ENCODE assay signal across 8 cellular contexts in genomic region chr4:159764343-159764952, GRCh38.
DNase-seq lines count a peak whose midpoint lies in the region; ATAC-seq, FAIRE-seq and TF ChIP-seq lines count a peak whose summit lies in the region.

No MANE protein-coding gene starts in this region.

- H3K79me2 ChIP-seq in fibroblast of lung (ENCODE audit: control insufficient read depth, insufficient read depth, low read length): no peaks in the 10 kb centered on the region

- no peak overlapping the region for H3K9ac ChIP-seq in fibroblast of lung (ENCODE audit: insufficient read depth, low read length)

- no peaks in the 10 kb centered on the region for H3K9me3 ChIP-seq in fibroblast of lung (ENCODE audit: control insufficient read depth, insufficient read depth, low read depth, low read length)
- no peaks in the 10 kb centered on the region for H3K9me3 ChIP-seq in psoas muscle

- H3K4me3 ChIP-seq in fibroblast of lung (replicated peaks in 1 of 4; ENCODE audit: control extremely low read depth in 1 of 4, insufficient read depth in 1 of 4, low read depth in 3 of 4, low read length in 4 of 4) (no peak overlapping the region), psoas muscle (no peak overlapping the region)

- intact Hi-C loops in psoas muscle (cut with DNase I): no loop called here

- no peak overlapping the region for H3K27ac ChIP-seq in fibroblast of lung (ENCODE audit: insufficient read depth, low read length)
- no peak overlapping the region for H3K27ac ChIP-seq in psoas muscle

- TF ChIP-seq CTCF in fibroblast of lung (conservative IDR thresholded peaks at IDR 0.05 in 1 of 2, IDR thresholded peaks at IDR 0.05 in 1 of 2; ENCODE audit: low read depth in 1 of 2, low read length in 2 of 2): peak; percentile 30 to 41
- TF ChIP-seq CTCF in psoas muscle (IDR thresholded peaks at IDR 0.05): peak; percentile 24

- DNase-seq in NCI-H2029 treated with DMSO at 0.1 percent for 48 hours (lab: John Stamatoyannopoulos, UW) (peak; percentile 2), NCI-H2029 (lab: John Stamatoyannopoulos, UW) (no peak), HTR-8/SVneo (ENCODE audit: insufficient read length, low spot score) (peak; percentile 40), RKO (ENCODE audit: low spot score) (peak; percentile 70), fibroblast of lung (ENCODE audit: low read depth in 2 of 2) (peak; percentile 29 to 69), psoas muscle (no peak)
- DNase-seq in stimulated activated CD4-positive, alpha-beta T cell treated with anti-CD3 and anti-CD28 coated beads, Interleukin-1b, Interleukin-23, amount 100 ng/mL, for 48 hours: no peak

- H3K27me3 ChIP-seq in fibroblast of lung (ENCODE audit: control insufficient read depth, insufficient read depth, low read length) (no peaks in the 10 kb centered on the region), psoas muscle (ENCODE audit: insufficient read depth in 3 of 3, low read length in 2 of 3) (no peaks in the 10 kb centered on the region)

- FAIRE-seq in HTR-8/SVneo (lab: Jason Lieb, UNC): peak; percentile 23

- no peak overlapping the region for H3K4me2 ChIP-seq in fibroblast of lung (ENCODE audit: extremely low read depth, insufficient read depth, low read length)

- 22 to 27% (median 27%) methylated on average over 5 of the region's 5 CpGs for WGBS in psoas muscle, 3 donors

- H3K36me3 ChIP-seq in fibroblast of lung (ENCODE audit: control insufficient read depth, insufficient read depth, low read length) (no peaks in the 10 kb centered on the region), psoas muscle (ENCODE audit: insufficient read depth in 1 of 2, low read depth in 1 of 2) (no peaks in the 10 kb centered on the region)

- ATAC-seq in GM21576 (IDR thresholded peaks at IDR 0.05; ENCODE audit: unreplicated experiment) (peak; percentile 81), psoas muscle (no peak)

- no peaks in the 10 kb centered on the region for H4K20me1 ChIP-seq in fibroblast of lung (ENCODE audit: control insufficient read depth, extremely low read depth, insufficient read depth, low read length)

- no peak overlapping the region for H2AFZ ChIP-seq in fibroblast of lung (ENCODE audit: low read length)

- H3K4me1 ChIP-seq in fibroblast of lung (ENCODE audit: control insufficient read depth, extremely low read depth, insufficient read depth, low read length) (no peaks in the 10 kb centered on the region), psoas muscle (no peaks in the 10 kb centered on the region)

Comparison
In these comparisons a context has a peak if more than half of its experiments do, and no peak if none do; other contexts are left out.
1. DNase-seq: peak in NCI-H2029 treated with DMSO at 0.1 percent for 48 hours (single experiment), HTR-8/SVneo (single experiment), RKO (single experiment) and fibroblast of lung (2 of 2); none in NCI-H2029 (single experiment), psoas muscle (0 of 2) and stimulated activated CD4-positive, alpha-beta T cell treated with anti-CD3 and anti-CD28 coated beads, Interleukin-1b, Interleukin-23, amount 100 ng/mL, for 48 hours (single experiment).